Comparison of ENCODE assay signal across 16 cellular contexts in genomic region chr22:44889233-44889878, GRCh38.
DNase-seq lines count a peak whose midpoint lies in the region; ATAC-seq and TF ChIP-seq lines count a peak whose summit lies in the region.
"Had no signal": no experiment of that assay in that cellular context is flagged by ENCODE, and none has a peak within 500 bp of the region (broad histone marks: within the 10 kb centered on the region; RNA-seq: fewer than 3 reads in every experiment).

No MANE protein-coding gene starts in this region.

- H3K4me3 ChIP-seq in Caco-2 (ENCODE audit: low read depth, low read length), result no peak overlapping the region
- H3K4me3 ChIP-seq in WERI-Rb-1 (ENCODE audit: low read depth, low read length), result no peak overlapping the region
- no peak overlapping the region for H3K4me3 ChIP-seq in mucosa of descending colon
- H3K4me3 ChIP-seq: SJSA1 had no signal

- no peak overlapping the region for H3K27ac Mint-ChIP-seq in Caco-2 (ENCODE audit: unreplicated experiment)
- H3K27ac Mint-ChIP-seq: nephron had no signal

- H3K4me1 Mint-ChIP-seq in Caco-2 (ENCODE audit: low read depth, unreplicated experiment), result no peaks in the 10 kb centered on the region
- H3K4me1 Mint-ChIP-seq: nephron had no signal

- CTCF ChIA-PET in Caco-2 (lab: Charles Lee), result no interaction called here

- H3K27me3 ChIP-seq in Caco-2 (replicated peaks; ENCODE audit: control insufficient read depth, insufficient read depth, low read length) (no peaks in the 10 kb centered on the region), WERI-Rb-1 (ENCODE audit: insufficient read depth, low read depth, severe bottlenecking) (no peaks in the 10 kb centered on the region)

- ATAC-seq in mucosa of descending colon (peak; percentile 20), GM21717 (IDR thresholded peaks at IDR 0.05; ENCODE audit: unreplicated experiment) (no peak)

- H3K4me1 ChIP-seq in Caco-2 (no peaks in the 10 kb centered on the region), mucosa of descending colon (ENCODE audit: low read depth) (no peaks in the 10 kb centered on the region)
- H3K4me1 ChIP-seq: SJSA1 had no signal

- no peaks in the 10 kb centered on the region for H3K36me3 Mint-ChIP-seq in Caco-2 (ENCODE audit: insufficient read depth, unreplicated experiment)

- H3K36me3 ChIP-seq in Caco-2 (ENCODE audit: control insufficient read depth, insufficient read depth, low read length) (no peaks in the 10 kb centered on the region), WERI-Rb-1 (peaks cover 65% of the 10 kb centered on the region), mucosa of descending colon (ENCODE audit: low read depth) (no peaks in the 10 kb centered on the region)
- H3K36me3 ChIP-seq: SJSA1 had no signal

- no peaks in the 10 kb centered on the region for H3K27me3 Mint-ChIP-seq in Caco-2 (ENCODE audit: insufficient read depth, unreplicated experiment)

- BruUV-seq in Caco-2 (replicated peaks; lab: Mats Ljungman, UMichigan), result no TSS peak

- no peak overlapping the region for H3K4me3 Mint-ChIP-seq in Caco-2 (ENCODE audit: unreplicated experiment)
- H3K4me3 Mint-ChIP-seq: nephron had no signal

- intact Hi-C loops in Caco-2 (cut with micrococcal nuclease; ENCODE audit: unreplicated experiment) (no loop called here), mucosa of descending colon (cut with DNase I, micrococcal nuclease) (no loop called here)

- no peak overlapping the region for H3K27ac ChIP-seq in WERI-Rb-1
- H3K27ac ChIP-seq: C4-2B, SJSA1 had no signal

- TF ChIP-seq CTCF in Caco-2 (IDR thresholded peaks at IDR 0.05; ENCODE audit: insufficient read depth in 1 of 2, low read depth in 1 of 2, low read length in 1 of 2, severe bottlenecking in 1 of 2, unreplicated experiment in 1 of 2) (peak; percentile 19 to 27), GM12873 (IDR thresholded peaks at IDR 0.05; ENCODE audit: insufficient read depth, low read depth, low read length, missing control alignments) (peak; percentile 14), WERI-Rb-1 (IDR thresholded peaks at IDR 0.05; ENCODE audit: low read depth, low read length) (peak; percentile 11; the same call in 1 of the 2 replicates), mucosa of descending colon (IDR thresholded peaks at IDR 0.05) (no peak)

- POLR2A ChIA-PET in Caco-2 (lab: Charles Lee), result no interaction called here

- no peaks in the 10 kb centered on the region for H3K9me3 ChIP-seq in Caco-2
- no peaks in the 10 kb centered on the region for H3K9me3 ChIP-seq in WERI-Rb-1 (ENCODE audit: severe bottlenecking)
- no peaks in the 10 kb centered on the region for H3K9me3 ChIP-seq in mucosa of descending colon
- H3K9me3 ChIP-seq: SJSA1 had no signal

- peak; percentile 40 to 45 for DNase-seq in Caco-2
- DNase-seq in WERI-Rb-1, result no peak
- no peak for DNase-seq in mucosa of descending colon
- DNase-seq in Ammon's horn (ENCODE audit: low spot score), result no peak
- no peak for DNase-seq in NCI-H2227 treated with DMSO at 0.1 percent for 48 hours (lab: John Stamatoyannopoulos, UW)
- DNase-seq: activated CD4-positive, alpha-beta T cell treated with anti-CD3 and anti-CD28 coated beads, Interleukin-2, amount 50 U/mL, for 48 hours; caudate nucleus; DMS79 treated with DMSO at 0.1 percent for 48 hours; mammary epithelial cell; NCI-H1048; substantia nigra had no signal

- H3K9me3 Mint-ChIP-seq in Caco-2 (ENCODE audit: unreplicated experiment), result no peaks in the 10 kb centered on the region
- H3K9me3 Mint-ChIP-seq: nephron had no signal

Comparison
In these comparisons a context has a peak if more than half of its experiments do, and no peak if none do; other contexts are left out.
1. DNase-seq: peak in Caco-2 (2 of 2); none in WERI-Rb-1 (single experiment), mucosa of descending colon (0 of 3), Ammon's horn (single experiment) and NCI-H2227 treated with DMSO at 0.1 percent for 48 hours (single experiment).